In genomic region chr6:1598433-1598832, GRCh38 we compare ENCODE assay signal across 27 cellular contexts. TPM values are rescaled to one million over a fixed set of nuclear protein-coding genes. Genes with fewer than 3 reads are reported as not detected.
"Had no signal": no experiment of that assay in that cellular context is flagged by ENCODE, and none has a peak within 500 bp of the region (broad histone marks: within the 10 kb centered on the region; RNA-seq: fewer than 3 reads in every experiment).

No MANE protein-coding gene starts in this region.

- ATAC-seq: activated CD8-positive, alpha-beta T cell treated with anti-CD3 and anti-CD28 coated beads for 36 hours; activated T-cell treated with anti-CD3 and anti-CD28 coated beads, Interleukin-2, amount 50 U/mL, for 4 hours; activated T-helper 17 cell treated with anti-CD3 and anti-CD28 coated beads, Interleukin-2, amount 50 U/mL, for 72 hours; WTC11 had no signal

- H3K4me3 Mint-ChIP-seq: activated CD4-positive, alpha-beta T cell treated with anti-CD3 and anti-CD28 coated beads, Interleukin-2, amount 10 ng/mL, durations not matched to agents 7 days and 5 days; activated CD8-positive, alpha-beta T cell treated with anti-CD3 and anti-CD28 coated beads for 36 hours; activated naive CD8-positive, alpha-beta T cell; activated T-cell treated with anti-CD3 and anti-CD28 coated beads, Interleukin-2, amount 50 U/mL, for 4 hours; activated T-helper 17 cell treated with anti-CD3 and anti-CD28 coated beads, Interleukin-2, amount 50 U/mL, for 72 hours; central memory CD8-positive, alpha-beta T cell; WTC11 had no signal

- H3K36me3 ChIP-seq: brain microvascular endothelial cell had no signal

- FAIRE-seq: astrocyte, frontal cortex had no signal

- H3K36me3 Mint-ChIP-seq: activated naive CD8-positive, alpha-beta T cell; WTC11 had no signal

- DNase-seq: activated CD4-positive, alpha-beta T cell treated with anti-CD3 and anti-CD28 coated beads for 1 hour; activated CD4-positive, alpha-beta T cell treated with anti-CD3 and anti-CD28 coated beads for 4 hours; activated CD4-positive, alpha-beta T cell treated with anti-CD3 and anti-CD28 coated beads, Interleukin-2, amount 10 ng/mL, durations not matched to agents 7 days and 5 days; activated CD4-positive, alpha-beta T cell treated with anti-CD3 and anti-CD28 coated beads, Interleukin-2, amount 50 U/mL, for 4 hours; activated CD8-positive, alpha-beta memory T cell treated with anti-CD3 and anti-CD28 coated beads for 24 hours; activated CD8-positive, alpha-beta T cell treated with anti-CD3 and anti-CD28 coated beads for 36 hours; activated effector memory CD4-positive, alpha-beta T cell treated with Interleukin-2 at 50 U/mL for 16 hours; activated gamma-delta T cell treated with Interleukin-2 at 50 U/mL for 16 hours; activated naive CD4-positive, alpha-beta T cell treated with anti-CD3 and anti-CD28 coated beads, Interleukin-2, amount 50 U/mL, for 16 hours; activated naive CD4-positive, alpha-beta T cell treated with Interleukin-2 at 50 U/mL for 16 hours; activated T-cell treated with anti-CD3 and anti-CD28 coated beads, Interleukin-2, amount 50 U/mL, for 4 hours; amniotic stem cell; anterior cingulate cortex; brain microvascular endothelial cell; cortex of kidney; dermis blood vessel endothelial cell; effector CD4-positive, alpha-beta T cell; head of caudate nucleus; T-helper 2 cell had no signal

- H3K27ac Mint-ChIP-seq: activated CD4-positive, alpha-beta T cell treated with anti-CD3 and anti-CD28 coated beads, Interleukin-2, amount 10 ng/mL, durations not matched to agents 7 days and 5 days; activated CD8-positive, alpha-beta T cell treated with anti-CD3 and anti-CD28 coated beads for 36 hours; activated naive CD8-positive, alpha-beta T cell; activated T-helper 17 cell treated with anti-CD3 and anti-CD28 coated beads, Interleukin-2, amount 50 U/mL, for 72 hours; WTC11 had no signal

- H3K27ac ChIP-seq: brain microvascular endothelial cell, VCaP had no signal

- H3K9me3 Mint-ChIP-seq: activated CD4-positive, alpha-beta T cell treated with anti-CD3 and anti-CD28 coated beads, Interleukin-2, amount 10 ng/mL, durations not matched to agents 7 days and 5 days; activated CD8-positive, alpha-beta T cell treated with anti-CD3 and anti-CD28 coated beads for 36 hours; activated T-cell treated with anti-CD3 and anti-CD28 coated beads, Interleukin-2, amount 50 U/mL, for 4 hours; activated T-helper 17 cell treated with anti-CD3 and anti-CD28 coated beads, Interleukin-2, amount 50 U/mL, for 72 hours; central memory CD8-positive, alpha-beta T cell; WTC11 had no signal

RNA-seq across cellular contexts. Expression of gene FOXC1, which starts 11.3 kb away (rescaled TPM):
- total RNA-seq: activated CD4-positive, alpha-beta T cell treated with anti-CD3 and anti-CD28 coated beads, Interleukin-2, amount 10 ng/mL, durations not matched to agents 7 days and 5 days; activated T-helper 17 cell treated with anti-CD3 and anti-CD28 coated beads, Interleukin-2, amount 50 U/mL, for 72 hours; T-helper 1 cell treated with Interleukin-12 subunit alpha and Interleukin-12 subunit beta and Interleukin-4 antibody, amounts not matched to agents 30 ng/mL and 1 ng/mL, for 36 hours had no signal
